9 cellular contexts compared by ENCODE assay signal in the genomic region with DNA sequence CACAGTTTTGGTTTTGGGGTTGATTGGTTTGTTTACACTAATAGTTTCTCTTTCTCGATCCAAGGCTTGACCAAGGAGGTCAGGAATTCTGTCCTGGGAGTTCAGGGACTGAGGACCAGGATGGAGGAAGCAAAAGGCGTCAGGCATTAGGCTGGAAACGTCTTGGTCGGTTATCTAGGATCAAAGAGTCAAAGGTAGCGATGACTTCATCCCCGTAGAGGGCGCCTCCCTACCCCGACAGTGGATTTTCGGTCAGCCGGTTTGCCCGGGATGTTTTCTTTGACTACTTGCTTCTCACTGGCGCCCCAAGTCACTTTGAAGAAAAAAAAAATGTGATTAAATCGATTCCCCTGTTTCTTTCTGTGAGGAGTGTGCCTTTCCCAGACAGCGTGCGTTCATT. TPM values are rescaled to one million over a fixed set of nuclear protein-coding genes. Genes with fewer than 3 reads are reported as not detected.
DNase-seq lines count a peak whose midpoint lies in the region; ATAC-seq and TF ChIP-seq lines count a peak whose summit lies in the region.
"Had no signal": no experiment of that assay in that cellular context is flagged by ENCODE, and none has a peak within 500 bp of the region (broad histone marks: within the 10 kb centered on the region; RNA-seq: fewer than 3 reads in every experiment).

No MANE protein-coding gene starts in this region.

- ATAC-seq in activated T-cell treated with anti-CD3 and anti-CD28 coated beads, Interleukin-2, amount 50 U/mL, for 4 hours, result no peak
- ATAC-seq in WTC11 (peak; percentile 13), HG03457 (IDR thresholded peaks at IDR 0.05; ENCODE audit: unreplicated experiment) (no peak), HG03520 (IDR thresholded peaks at IDR 0.05; ENCODE audit: unreplicated experiment) (no peak)

- intact Hi-C loops in transverse colon (cut with DNase I; ENCODE audit: low total_unique reads), result no loop called here

- H3K27ac Mint-ChIP-seq in WTC11, result peak overlapping the region; percentile 81

- no peak for TF ChIP-seq CTCF in WTC11 (IDR thresholded peaks at IDR 0.05)
- TF ChIP-seq CTCF in transverse colon (IDR thresholded peaks at IDR 0.05), result no peak

- H3K27me3 Mint-ChIP-seq in activated T-cell treated with anti-CD3 and anti-CD28 coated beads, Interleukin-2, amount 50 U/mL, for 4 hours (ENCODE audit: low read depth), result peaks cover 60% of the 10 kb centered on the region
- H3K27me3 Mint-ChIP-seq in WTC11 (ENCODE audit: low read depth), result peaks cover 27% of the 10 kb centered on the region

- H3K36me3 Mint-ChIP-seq in activated T-cell treated with anti-CD3 and anti-CD28 coated beads, Interleukin-2, amount 50 U/mL, for 4 hours (ENCODE audit: insufficient read depth), result no peaks in the 10 kb centered on the region
- H3K36me3 Mint-ChIP-seq in WTC11, result no peaks in the 10 kb centered on the region

- peaks cover 45% of the 10 kb centered on the region for H3K27me3 ChIP-seq in transverse colon

- TF ChIP-seq EP300 in transverse colon (IDR thresholded peaks at IDR 0.05; ENCODE audit: low read depth), result no peak

- peaks cover 0 to 39% (median 17%) of the 10 kb centered on the region in 4 donors for H3K4me1 ChIP-seq in transverse colon

- peak overlapping the region; percentile 49 for H3K4me3 Mint-ChIP-seq in activated T-cell treated with anti-CD3 and anti-CD28 coated beads, Interleukin-2, amount 50 U/mL, for 4 hours
- H3K4me3 Mint-ChIP-seq in WTC11, result peak overlapping the region; percentile 84

- H3K36me3 ChIP-seq in transverse colon, result no peaks in the 10 kb centered on the region
- H3K36me3 ChIP-seq: SJSA1 had no signal

- no peaks in the 10 kb centered on the region for H3K9me3 Mint-ChIP-seq in activated T-cell treated with anti-CD3 and anti-CD28 coated beads, Interleukin-2, amount 50 U/mL, for 4 hours
- H3K9me3 Mint-ChIP-seq in WTC11, result no peaks in the 10 kb centered on the region

- peaks cover 19% of the 10 kb centered on the region for H3K4me1 Mint-ChIP-seq in activated T-cell treated with anti-CD3 and anti-CD28 coated beads, Interleukin-2, amount 50 U/mL, for 4 hours (ENCODE audit: low read depth)
- peaks cover 52% of the 10 kb centered on the region for H3K4me1 Mint-ChIP-seq in WTC11

- peak overlapping the region; percentile 88 to 93 (median 90) for H3K27ac ChIP-seq in transverse colon
- H3K27ac ChIP-seq: SJSA1 had no signal

- 30 to 33% methylated on average over 4 to 15 of the region's 15 CpGs for WGBS in transverse colon (ENCODE audit: low coverage in 1 of 2), 2 donors

- CTCF ChIA-PET in WTC11 (lab: Charles Lee), result interaction anchor here (0.8 to 3.6 kb wide), 19 partner anchors 8 to 531 kb away, joined by 3 to 31 read pairs (median 4); a partner anchor contains a TSS

- POLR2A ChIA-PET in WTC11 (lab: Charles Lee), result interaction anchor here (0.6 to 3.2 kb wide), 9 partner anchors 8 to 324 kb away, joined by 3 to 18 read pairs (median 4); a partner anchor contains a TSS

- DNase-seq in activated T-cell treated with anti-CD3 and anti-CD28 coated beads, Interleukin-2, amount 50 U/mL, for 4 hours, result no peak
- DNase-seq in activated T-cell treated with anti-CD3 and anti-CD28 coated beads for 4 hours (no peak), WTC11 (ENCODE audit: low spot score) (peak; percentile 63), transverse colon (peak; percentile 66), SKM-1 (lab: John Stamatoyannopoulos, UW; ENCODE audit: unreplicated experiment) (no peak)

- H3K9me3 ChIP-seq in iPS-18c (ENCODE audit: control insufficient read depth, insufficient read depth, low read length) (peaks cover 2% of the 10 kb centered on the region), transverse colon (no peaks in the 10 kb centered on the region)

- H3K4me3 ChIP-seq in iPS-18c (ENCODE audit: insufficient read depth, low read depth, low read length) (peak overlapping the region; percentile 85; the same call in 1 of the 2 replicates), transverse colon (peak overlapping the region in 2 of 4 donors; percentile 81 to 83)

- in situ Hi-C loops in transverse colon (cut with MboI; ENCODE audit: low pct_ligation_motif_present in 1 of 4, low pct_unique_long_range_greater_than_20kb in 1 of 4, low sequenced_read_pairs in 3 of 4), result no loop called here

- TF ChIP-seq POLR2A in transverse colon (IDR thresholded peaks at IDR 0.05), result no peak

TF ChIP-seq in WTC11, 78 proteins besides CTCF, POLR2A, EP300 and RAD21:
- TF ChIP-seq, protein P1, sequence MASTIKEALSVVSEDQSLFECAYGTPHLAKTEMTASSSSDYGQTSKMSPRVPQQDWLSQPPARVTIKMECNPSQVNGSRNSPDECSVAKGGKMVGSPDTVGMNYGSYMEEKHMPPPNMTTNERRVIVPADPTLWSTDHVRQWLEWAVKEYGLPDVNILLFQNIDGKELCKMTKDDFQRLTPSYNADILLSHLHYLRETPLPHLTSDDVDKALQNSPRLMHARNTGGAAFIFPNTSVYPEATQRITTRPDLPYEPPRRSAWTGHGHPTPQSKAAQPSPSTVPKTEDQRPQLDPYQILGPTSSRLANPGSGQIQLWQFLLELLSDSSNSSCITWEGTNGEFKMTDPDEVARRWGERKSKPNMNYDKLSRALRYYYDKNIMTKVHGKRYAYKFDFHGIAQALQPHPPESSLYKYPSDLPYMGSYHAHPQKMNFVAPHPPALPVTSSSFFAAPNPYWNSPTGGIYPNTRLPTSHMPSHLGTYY (CRISPR knock-in tag; IDR thresholded peaks at IDR 0.05), result no peak
- TF ChIP-seq, protein P2, sequence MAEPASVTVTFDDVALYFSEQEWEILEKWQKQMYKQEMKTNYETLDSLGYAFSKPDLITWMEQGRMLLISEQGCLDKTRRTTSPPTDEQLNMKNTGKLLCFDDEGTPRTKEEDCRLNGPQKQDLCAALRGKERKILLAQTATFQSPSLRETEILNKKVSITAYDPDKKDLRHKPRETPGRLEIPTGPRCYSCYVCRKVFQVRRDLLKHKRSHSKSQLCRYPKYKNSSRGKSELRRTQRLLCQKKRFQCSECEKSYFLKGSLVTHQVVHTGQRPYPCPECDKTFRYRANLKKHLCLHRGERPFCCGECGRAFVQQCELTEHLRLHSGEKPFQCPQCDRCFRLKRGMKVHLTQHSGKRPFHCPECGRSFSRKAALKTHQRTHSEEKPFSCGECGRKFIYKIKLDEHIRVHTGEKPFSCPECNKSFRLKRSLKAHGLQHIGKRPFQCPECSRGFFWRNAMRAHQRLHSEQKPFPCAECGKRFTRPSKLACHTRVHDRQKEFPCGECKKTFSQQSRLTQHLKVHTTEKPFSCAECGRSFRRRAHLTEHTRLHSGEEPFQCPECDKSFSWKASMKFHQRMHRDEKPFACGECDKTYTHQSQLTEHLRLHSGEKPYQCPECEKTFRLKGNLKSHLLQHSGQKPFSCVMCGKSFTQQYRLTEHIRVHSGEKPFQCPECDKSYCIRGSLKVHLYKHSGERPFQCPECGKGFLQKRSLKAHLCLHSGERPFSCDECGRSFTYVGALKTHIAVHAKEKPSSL (CRISPR knock-in tag; conservative IDR thresholded peaks at IDR 0.05), result no peak
- TF ChIP-seq ESRRA (CRISPR knock-in tag; IDR thresholded peaks at IDR 0.05; ENCODE audit: borderline replicate concordance) (no peak), FOXJ3 (CRISPR knock-in tag; IDR thresholded peaks at IDR 0.05; ENCODE audit: borderline replicate concordance) (no peak), CBFB (CRISPR knock-in tag; IDR thresholded peaks at IDR 0.05; ENCODE audit: low read depth) (no peak), GABPB1 (CRISPR knock-in tag; IDR thresholded peaks at IDR 0.05) (no peak), GTF2I (CRISPR knock-in tag; conservative IDR thresholded peaks at IDR 0.05) (no peak), PRRX2 (CRISPR knock-in tag; IDR thresholded peaks at IDR 0.05) (no peak), NFYB (CRISPR knock-in tag; conservative IDR thresholded peaks at IDR 0.05; ENCODE audit: low read depth) (no peak)
- TF ChIP-seq, protein P3, sequence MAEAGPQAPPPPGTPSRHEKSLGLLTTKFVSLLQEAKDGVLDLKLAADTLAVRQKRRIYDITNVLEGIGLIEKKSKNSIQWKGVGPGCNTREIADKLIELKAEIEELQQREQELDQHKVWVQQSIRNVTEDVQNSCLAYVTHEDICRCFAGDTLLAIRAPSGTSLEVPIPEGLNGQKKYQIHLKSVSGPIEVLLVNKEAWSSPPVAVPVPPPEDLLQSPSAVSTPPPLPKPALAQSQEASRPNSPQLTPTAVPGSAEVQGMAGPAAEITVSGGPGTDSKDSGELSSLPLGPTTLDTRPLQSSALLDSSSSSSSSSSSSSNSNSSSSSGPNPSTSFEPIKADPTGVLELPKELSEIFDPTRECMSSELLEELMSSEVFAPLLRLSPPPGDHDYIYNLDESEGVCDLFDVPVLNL (CRISPR knock-in tag; IDR thresholded peaks at IDR 0.05; ENCODE audit: borderline replicate concordance, low read depth), result no peak

RNA-seq across cellular contexts. Expression of a gene that starts 1.0 kb away (rescaled TPM):
- total RNA-seq in activated T-cell treated with anti-CD3 and anti-CD28 coated beads, Interleukin-2, amount 50 U/mL, for 4 hours, result under 1 TPM in 2 of 3 donors, not detected in 1; 0.05 to 0.11 TPM
- total RNA-seq in WTC11 (2021), result 15.5 to 18.1 TPM (median 17.1 TPM) in 3 replicates
- total RNA-seq in transverse colon, result 10 to 100 TPM in 3 of 4 donors, 1 to 10 TPM in 1; 4.6 to 40.4 (median 15.5) TPM

Comparison
In these comparisons a context has a peak if more than half of its experiments do, and no peak if none do; other contexts are left out.
1. DNase-seq: peak in WTC11 (single experiment) and transverse colon (single experiment); none in activated T-cell treated with anti-CD3 and anti-CD28 coated beads, Interleukin-2, amount 50 U/mL, for 4 hours (single experiment), activated T-cell treated with anti-CD3 and anti-CD28 coated beads for 4 hours (single experiment) and SKM-1 (single experiment).
2. RNA of a gene that starts 1.0 kb away (total RNA-seq): 15.5 to 18.1 TPM in WTC11 and 4.6 to 40.4 TPM in transverse colon; 0.05 to 0.11 TPM in activated T-cell treated with anti-CD3 and anti-CD28 coated beads, Interleukin-2, amount 50 U/mL, for 4 hours; every median in the first group is over 4 times any median in the second.